In the genomic region with DNA sequence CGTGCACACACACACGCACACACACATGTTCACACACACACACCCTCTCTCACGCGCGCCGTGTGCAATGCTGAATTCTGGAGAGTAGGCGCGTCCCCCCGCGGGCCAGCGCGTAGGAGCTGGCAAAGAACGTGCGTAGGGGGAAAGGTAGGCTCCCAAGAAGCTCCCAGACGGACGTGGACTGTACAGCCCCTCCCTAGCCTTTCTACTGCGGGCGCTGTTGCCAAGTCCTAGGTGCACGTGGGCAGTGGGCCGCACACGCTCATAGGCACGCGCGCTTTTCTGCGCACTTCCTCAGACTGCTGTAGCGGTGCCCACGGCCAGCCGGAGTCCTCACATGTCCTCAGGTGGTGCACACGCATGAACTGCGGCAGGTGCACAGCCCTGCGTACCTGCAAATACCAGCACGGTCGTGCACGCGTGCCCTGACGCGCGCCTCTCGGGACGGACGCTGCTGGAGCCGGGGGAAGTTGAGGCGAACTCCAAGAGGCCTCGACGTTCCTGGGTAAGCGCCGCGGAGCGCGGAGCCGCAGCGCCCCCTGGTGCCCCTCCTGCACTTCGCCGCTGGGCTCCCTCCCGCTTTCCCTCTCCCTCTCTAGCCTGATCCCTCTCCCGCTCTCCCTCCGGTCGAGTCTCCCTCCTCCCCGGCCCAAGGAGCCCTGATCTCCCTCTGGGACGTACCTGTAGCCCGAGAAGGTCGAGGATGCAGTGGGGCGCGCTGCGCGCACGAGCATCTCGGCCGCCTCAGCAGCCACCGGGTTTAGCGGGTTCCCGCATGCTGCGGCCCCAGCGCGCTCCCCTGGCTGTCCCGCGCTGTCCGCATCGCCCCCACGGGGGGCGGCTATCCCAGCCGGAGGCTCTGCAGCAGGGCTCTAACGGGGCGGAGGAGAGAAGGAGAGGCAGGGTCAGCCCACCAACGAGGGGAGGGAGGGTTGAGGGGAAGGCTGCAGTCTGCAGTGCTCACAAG, we compare ENCODE assay signal across 1 cellular context.
TF ChIP-seq lines count a peak whose summit lies in the region.

No MANE protein-coding gene starts in this region.

TF ChIP-seq in HepG2, 621 proteins besides CTCF, POLR2A, EP300 and RAD21 (continued from another document and continues in another):
- TF ChIP-seq, protein P1, sequence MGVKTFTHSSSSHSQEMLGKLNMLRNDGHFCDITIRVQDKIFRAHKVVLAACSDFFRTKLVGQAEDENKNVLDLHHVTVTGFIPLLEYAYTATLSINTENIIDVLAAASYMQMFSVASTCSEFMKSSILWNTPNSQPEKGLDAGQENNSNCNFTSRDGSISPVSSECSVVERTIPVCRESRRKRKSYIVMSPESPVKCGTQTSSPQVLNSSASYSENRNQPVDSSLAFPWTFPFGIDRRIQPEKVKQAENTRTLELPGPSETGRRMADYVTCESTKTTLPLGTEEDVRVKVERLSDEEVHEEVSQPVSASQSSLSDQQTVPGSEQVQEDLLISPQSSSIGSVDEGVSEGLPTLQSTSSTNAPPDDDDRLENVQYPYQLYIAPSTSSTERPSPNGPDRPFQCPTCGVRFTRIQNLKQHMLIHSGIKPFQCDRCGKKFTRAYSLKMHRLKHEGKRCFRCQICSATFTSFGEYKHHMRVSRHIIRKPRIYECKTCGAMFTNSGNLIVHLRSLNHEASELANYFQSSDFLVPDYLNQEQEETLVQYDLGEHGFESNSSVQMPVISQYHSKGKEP (CRISPR knock-in tag; IDR thresholded peaks at IDR 0.05), result no peak
- TF ChIP-seq MBNL3 (CRISPR knock-in tag; conservative IDR thresholded peaks at IDR 0.05) (no peak), ETV5 (CRISPR knock-in tag; IDR thresholded peaks at IDR 0.05; ENCODE audit: borderline replicate concordance) (no peak), PTBP1 (IDR thresholded peaks at IDR 0.05; ENCODE audit: low read depth, low read length, poor library complexity, severe bottlenecking) (no peak), TOPORS (CRISPR knock-in tag; IDR thresholded peaks at IDR 0.05) (no peak), ZNF562 (CRISPR knock-in tag; IDR thresholded peaks at IDR 0.05; ENCODE audit: borderline replicate concordance) (no peak), KDM5B (CRISPR knock-in tag; IDR thresholded peaks at IDR 0.05; ENCODE audit: borderline replicate concordance) (peak; percentile 81; the same call in 1 of the 2 replicates), ZNF160 (CRISPR knock-in tag; IDR thresholded peaks at IDR 0.05) (peak; percentile 6; the same call in 1 of the 2 replicates), MAFG (CRISPR knock-in tag; IDR thresholded peaks at IDR 0.05) (no peak), ELF4 (CRISPR knock-in tag; IDR thresholded peaks at IDR 0.05; ENCODE audit: borderline replicate concordance) (no peak), ZNF776 (CRISPR knock-in tag; IDR thresholded peaks at IDR 0.05) (0 out of 2 replicates have a peak, but pooled peaks have one; percentile 26), POGZ (CRISPR knock-in tag; IDR thresholded peaks at IDR 0.05) (no peak), ZNF10 (CRISPR knock-in tag; IDR thresholded peaks at IDR 0.05; ENCODE audit: borderline replicate concordance, low read depth) (0 out of 2 replicates have a peak, but pooled peaks have one; percentile 6), FOXA1 (IDR thresholded peaks at IDR 0.05) (no peak), FOXA1 (CRISPR knock-in tag; IDR thresholded peaks at IDR 0.05) (no peak), ZNF703 (CRISPR knock-in tag; IDR thresholded peaks at IDR 0.05; ENCODE audit: borderline replicate concordance) (no peak), ARNTL (CRISPR knock-in tag; IDR thresholded peaks at IDR 0.05) (no peak), ERF (CRISPR knock-in tag; IDR thresholded peaks at IDR 0.05) (no peak), SAP130 (CRISPR knock-in tag; IDR thresholded peaks at IDR 0.05; ENCODE audit: low read depth) (no peak), ZNF207 (IDR thresholded peaks at IDR 0.05; ENCODE audit: borderline replicate concordance) (no peak), RXRB (CRISPR knock-in tag; IDR thresholded peaks at IDR 0.05; ENCODE audit: borderline replicate concordance) (0 out of 2 replicates have a peak, but pooled peaks have one; percentile 28), FLYWCH1 (CRISPR knock-in tag; IDR thresholded peaks at IDR 0.05) (no peak), ZNF674 (CRISPR knock-in tag; IDR thresholded peaks at IDR 0.05; ENCODE audit: low read depth) (peak; percentile 78; the same call in 1 of the 2 replicates), NR2C2 (CRISPR knock-in tag; IDR thresholded peaks at IDR 0.05; ENCODE audit: borderline replicate concordance) (no peak), ATF7 (IDR thresholded peaks at IDR 0.05) (no peak), ATF7 (CRISPR knock-in tag; IDR thresholded peaks at IDR 0.05) (no peak), ZNF260 (CRISPR knock-in tag; IDR thresholded peaks at IDR 0.05; ENCODE audit: borderline replicate concordance, low read depth) (no peak), ZSCAN12 (CRISPR knock-in tag; IDR thresholded peaks at IDR 0.05) (no peak), ZNF781 (CRISPR knock-in tag; IDR thresholded peaks at IDR 0.05; ENCODE audit: borderline replicate concordance, not compliant biosample characterization) (no peak), FOXK2 (IDR thresholded peaks at IDR 0.05) (no peak), RARA (CRISPR knock-in tag; IDR thresholded peaks at IDR 0.05) (no peak), ZNF501 (CRISPR knock-in tag; IDR thresholded peaks at IDR 0.05) (peak; percentile 33; the same call in 1 of the 2 replicates)
- TF ChIP-seq, protein P2, sequence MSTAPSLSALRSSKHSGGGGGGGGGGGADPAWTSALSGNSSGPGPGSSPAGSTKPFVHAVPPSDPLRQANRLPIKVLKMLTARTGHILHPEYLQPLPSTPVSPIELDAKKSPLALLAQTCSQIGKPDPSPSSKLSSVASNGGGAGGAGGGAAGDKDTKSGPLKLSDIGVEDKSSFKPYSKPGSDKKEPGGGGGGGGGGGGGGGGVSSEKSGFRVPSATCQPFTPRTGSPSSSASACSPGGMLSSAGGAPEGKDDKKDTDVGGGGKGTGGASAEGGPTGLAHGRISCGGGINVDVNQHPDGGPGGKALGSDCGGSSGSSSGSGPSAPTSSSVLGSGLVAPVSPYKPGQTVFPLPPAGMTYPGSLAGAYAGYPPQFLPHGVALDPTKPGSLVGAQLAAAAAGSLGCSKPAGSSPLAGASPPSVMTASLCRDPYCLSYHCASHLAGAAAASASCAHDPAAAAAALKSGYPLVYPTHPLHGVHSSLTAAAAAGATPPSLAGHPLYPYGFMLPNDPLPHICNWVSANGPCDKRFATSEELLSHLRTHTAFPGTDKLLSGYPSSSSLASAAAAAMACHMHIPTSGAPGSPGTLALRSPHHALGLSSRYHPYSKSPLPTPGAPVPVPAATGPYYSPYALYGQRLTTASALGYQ (CRISPR knock-in tag; IDR thresholded peaks at IDR 0.05), result no peak
- TF ChIP-seq, protein P3, sequence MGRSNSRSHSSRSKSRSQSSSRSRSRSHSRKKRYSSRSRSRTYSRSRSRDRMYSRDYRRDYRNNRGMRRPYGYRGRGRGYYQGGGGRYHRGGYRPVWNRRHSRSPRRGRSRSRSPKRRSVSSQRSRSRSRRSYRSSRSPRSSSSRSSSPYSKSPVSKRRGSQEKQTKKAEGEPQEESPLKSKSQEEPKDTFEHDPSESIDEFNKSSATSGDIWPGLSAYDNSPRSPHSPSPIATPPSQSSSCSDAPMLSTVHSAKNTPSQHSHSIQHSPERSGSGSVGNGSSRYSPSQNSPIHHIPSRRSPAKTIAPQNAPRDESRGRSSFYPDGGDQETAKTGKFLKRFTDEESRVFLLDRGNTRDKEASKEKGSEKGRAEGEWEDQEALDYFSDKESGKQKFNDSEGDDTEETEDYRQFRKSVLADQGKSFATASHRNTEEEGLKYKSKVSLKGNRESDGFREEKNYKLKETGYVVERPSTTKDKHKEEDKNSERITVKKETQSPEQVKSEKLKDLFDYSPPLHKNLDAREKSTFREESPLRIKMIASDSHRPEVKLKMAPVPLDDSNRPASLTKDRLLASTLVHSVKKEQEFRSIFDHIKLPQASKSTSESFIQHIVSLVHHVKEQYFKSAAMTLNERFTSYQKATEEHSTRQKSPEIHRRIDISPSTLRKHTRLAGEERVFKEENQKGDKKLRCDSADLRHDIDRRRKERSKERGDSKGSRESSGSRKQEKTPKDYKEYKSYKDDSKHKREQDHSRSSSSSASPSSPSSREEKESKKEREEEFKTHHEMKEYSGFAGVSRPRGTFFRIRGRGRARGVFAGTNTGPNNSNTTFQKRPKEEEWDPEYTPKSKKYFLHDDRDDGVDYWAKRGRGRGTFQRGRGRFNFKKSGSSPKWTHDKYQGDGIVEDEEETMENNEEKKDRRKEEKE (IDR thresholded peaks at IDR 0.05), result no peak
- TF ChIP-seq, protein P4, sequence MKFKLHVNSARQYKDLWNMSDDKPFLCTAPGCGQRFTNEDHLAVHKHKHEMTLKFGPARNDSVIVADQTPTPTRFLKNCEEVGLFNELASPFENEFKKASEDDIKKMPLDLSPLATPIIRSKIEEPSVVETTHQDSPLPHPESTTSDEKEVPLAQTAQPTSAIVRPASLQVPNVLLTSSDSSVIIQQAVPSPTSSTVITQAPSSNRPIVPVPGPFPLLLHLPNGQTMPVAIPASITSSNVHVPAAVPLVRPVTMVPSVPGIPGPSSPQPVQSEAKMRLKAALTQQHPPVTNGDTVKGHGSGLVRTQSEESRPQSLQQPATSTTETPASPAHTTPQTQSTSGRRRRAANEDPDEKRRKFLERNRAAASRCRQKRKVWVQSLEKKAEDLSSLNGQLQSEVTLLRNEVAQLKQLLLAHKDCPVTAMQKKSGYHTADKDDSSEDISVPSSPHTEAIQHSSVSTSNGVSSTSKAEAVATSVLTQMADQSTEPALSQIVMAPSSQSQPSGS (CRISPR knock-in tag; IDR thresholded peaks at IDR 0.05), result 0 out of 2 replicates have a peak, but pooled peaks have one; percentile 35
- TF ChIP-seq, protein P5, sequence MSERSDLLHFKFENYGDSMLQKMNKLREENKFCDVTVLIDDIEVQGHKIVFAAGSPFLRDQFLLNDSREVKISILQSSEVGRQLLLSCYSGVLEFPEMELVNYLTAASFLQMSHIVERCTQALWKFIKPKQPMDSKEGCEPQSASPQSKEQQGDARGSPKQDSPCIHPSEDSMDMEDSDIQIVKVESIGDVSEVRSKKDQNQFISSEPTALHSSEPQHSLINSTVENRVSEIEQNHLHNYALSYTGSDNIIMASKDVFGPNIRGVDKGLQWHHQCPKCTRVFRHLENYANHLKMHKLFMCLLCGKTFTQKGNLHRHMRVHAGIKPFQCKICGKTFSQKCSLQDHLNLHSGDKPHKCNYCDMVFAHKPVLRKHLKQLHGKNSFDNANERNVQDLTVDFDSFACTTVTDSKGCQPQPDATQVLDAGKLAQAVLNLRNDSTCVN (CRISPR knock-in tag; IDR thresholded peaks at IDR 0.05; ENCODE audit: borderline replicate concordance), result 0 out of 2 replicates have a peak, but pooled peaks have one; percentile 17
- TF ChIP-seq, protein P6, sequence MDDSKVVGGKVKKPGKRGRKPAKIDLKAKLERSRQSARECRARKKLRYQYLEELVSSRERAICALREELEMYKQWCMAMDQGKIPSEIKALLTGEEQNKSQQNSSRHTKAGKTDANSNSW (CRISPR knock-in tag; IDR thresholded peaks at IDR 0.05; ENCODE audit: borderline replicate concordance), result no peak
- TF ChIP-seq, protein P7, sequence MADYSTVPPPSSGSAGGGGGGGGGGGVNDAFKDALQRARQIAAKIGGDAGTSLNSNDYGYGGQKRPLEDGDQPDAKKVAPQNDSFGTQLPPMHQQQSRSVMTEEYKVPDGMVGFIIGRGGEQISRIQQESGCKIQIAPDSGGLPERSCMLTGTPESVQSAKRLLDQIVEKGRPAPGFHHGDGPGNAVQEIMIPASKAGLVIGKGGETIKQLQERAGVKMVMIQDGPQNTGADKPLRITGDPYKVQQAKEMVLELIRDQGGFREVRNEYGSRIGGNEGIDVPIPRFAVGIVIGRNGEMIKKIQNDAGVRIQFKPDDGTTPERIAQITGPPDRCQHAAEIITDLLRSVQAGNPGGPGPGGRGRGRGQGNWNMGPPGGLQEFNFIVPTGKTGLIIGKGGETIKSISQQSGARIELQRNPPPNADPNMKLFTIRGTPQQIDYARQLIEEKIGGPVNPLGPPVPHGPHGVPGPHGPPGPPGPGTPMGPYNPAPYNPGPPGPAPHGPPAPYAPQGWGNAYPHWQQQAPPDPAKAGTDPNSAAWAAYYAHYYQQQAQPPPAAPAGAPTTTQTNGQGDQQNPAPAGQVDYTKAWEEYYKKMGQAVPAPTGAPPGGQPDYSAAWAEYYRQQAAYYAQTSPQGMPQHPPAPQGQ (CRISPR knock-in tag; IDR thresholded peaks at IDR 0.05; ENCODE audit: borderline replicate concordance), result no peak
- TF ChIP-seq, protein P8, sequence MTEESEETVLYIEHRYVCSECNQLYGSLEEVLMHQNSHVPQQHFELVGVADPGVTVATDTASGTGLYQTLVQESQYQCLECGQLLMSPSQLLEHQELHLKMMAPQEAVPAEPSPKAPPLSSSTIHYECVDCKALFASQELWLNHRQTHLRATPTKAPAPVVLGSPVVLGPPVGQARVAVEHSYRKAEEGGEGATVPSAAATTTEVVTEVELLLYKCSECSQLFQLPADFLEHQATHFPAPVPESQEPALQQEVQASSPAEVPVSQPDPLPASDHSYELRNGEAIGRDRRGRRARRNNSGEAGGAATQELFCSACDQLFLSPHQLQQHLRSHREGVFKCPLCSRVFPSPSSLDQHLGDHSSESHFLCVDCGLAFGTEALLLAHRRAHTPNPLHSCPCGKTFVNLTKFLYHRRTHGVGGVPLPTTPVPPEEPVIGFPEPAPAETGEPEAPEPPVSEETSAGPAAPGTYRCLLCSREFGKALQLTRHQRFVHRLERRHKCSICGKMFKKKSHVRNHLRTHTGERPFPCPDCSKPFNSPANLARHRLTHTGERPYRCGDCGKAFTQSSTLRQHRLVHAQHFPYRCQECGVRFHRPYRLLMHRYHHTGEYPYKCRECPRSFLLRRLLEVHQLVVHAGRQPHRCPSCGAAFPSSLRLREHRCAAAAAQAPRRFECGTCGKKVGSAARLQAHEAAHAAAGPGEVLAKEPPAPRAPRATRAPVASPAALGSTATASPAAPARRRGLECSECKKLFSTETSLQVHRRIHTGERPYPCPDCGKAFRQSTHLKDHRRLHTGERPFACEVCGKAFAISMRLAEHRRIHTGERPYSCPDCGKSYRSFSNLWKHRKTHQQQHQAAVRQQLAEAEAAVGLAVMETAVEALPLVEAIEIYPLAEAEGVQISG (CRISPR knock-in tag; IDR thresholded peaks at IDR 0.05), result peak; percentile 56; the same call in 1 of the 2 replicates
- TF ChIP-seq, protein P9, sequence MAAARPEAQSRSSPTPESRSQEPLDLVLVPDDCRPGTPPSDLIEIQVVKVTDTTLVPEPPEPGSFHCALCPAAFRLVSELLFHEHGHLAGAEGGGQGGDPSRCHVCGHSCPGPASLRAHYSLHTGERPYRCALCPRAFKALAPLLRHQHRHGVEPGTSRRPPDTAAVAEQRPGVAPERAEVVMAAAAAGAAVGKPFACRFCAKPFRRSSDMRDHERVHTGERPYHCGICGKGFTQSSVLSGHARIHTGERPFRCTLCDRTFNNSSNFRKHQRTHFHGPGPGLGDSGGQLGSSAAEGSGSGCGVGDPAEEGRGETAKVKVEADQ (CRISPR knock-in tag; IDR thresholded peaks at IDR 0.05; ENCODE audit: borderline replicate concordance), result no peak
